Comparison of ENCODE assay signal across 10 cellular contexts in the genomic region with DNA sequence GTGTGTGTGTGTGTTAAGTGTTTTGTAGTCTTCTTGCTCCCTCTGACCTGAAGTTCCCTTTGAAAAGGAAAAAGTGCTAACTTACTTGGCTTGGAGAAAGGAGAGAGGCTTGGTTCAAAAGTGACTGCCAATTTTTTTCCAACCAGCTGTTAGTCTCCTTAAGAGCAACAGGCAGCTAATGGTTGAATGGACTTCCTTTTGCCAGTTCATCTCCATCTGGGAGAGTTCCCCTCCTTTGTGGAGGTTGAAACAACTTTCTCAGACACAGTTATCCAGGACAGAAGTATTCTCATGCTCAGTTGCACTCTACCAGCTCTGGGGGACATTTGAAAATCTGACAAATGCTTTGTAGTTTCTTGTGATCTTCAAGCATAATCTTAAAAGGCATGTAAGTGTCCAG. TPM values are rescaled to one million over a fixed set of nuclear protein-coding genes. Genes with fewer than 3 reads are reported as not detected.
DNase-seq lines count a peak whose midpoint lies in the region; ATAC-seq and TF ChIP-seq lines count a peak whose summit lies in the region.
"Had no signal": no experiment of that assay in that cellular context is flagged by ENCODE, and none has a peak within 500 bp of the region (broad histone marks: within the 10 kb centered on the region; RNA-seq: fewer than 3 reads in every experiment).

No MANE protein-coding gene starts in this region.

- H3K9me3 ChIP-seq in CD8-positive, alpha-beta memory T cell (ENCODE audit: low read length), result no peaks in the 10 kb centered on the region
- no peaks in the 10 kb centered on the region for H3K9me3 ChIP-seq in HEK293 (ENCODE audit: control insufficient read depth, insufficient read depth, low read depth, low read length)

- intact Hi-C loops in lower leg skin (cut with DNase I; ENCODE audit: low total_unique reads), result no loop called here

- TF ChIP-seq CTCF in HEK293 (tag by site-specific recombination; IDR thresholded peaks at IDR 0.05) (no peak), choroid plexus epithelial cell (conservative IDR thresholded peaks at IDR 0.05; ENCODE audit: low read depth, low read length) (no peak), lower leg skin (IDR thresholded peaks at IDR 0.05) (no peak)

- TF ChIP-seq POLR2A in lower leg skin (IDR thresholded peaks at IDR 0.05), result no peak

- H3K27ac Mint-ChIP-seq in CD8-positive, alpha-beta memory T cell, result peak overlapping the region; percentile 84 to 99 (median 93)
- peak overlapping the region; percentile 84 to 89 for H3K27ac Mint-ChIP-seq in natural killer cell treated with Interleukin-12 subunit alpha and Interleukin-12 subunit beta and Interleukin-15 and Interleukin-18, amount 100 ng/mL, for 72 hours

- H3K27ac ChIP-seq in CD8-positive, alpha-beta memory T cell (ENCODE audit: low read depth, low read length), result no peak overlapping the region
- no peak overlapping the region for H3K27ac ChIP-seq in HEK293 (ENCODE audit: extremely low read depth, low read depth, low read length)

- H3K4me1 Mint-ChIP-seq in CD8-positive, alpha-beta memory T cell, result peaks cover 46 to 65% (median 60%) of the 10 kb centered on the region in 3 donors
- H3K4me1 Mint-ChIP-seq in natural killer cell treated with Interleukin-12 subunit alpha and Interleukin-12 subunit beta and Interleukin-15 and Interleukin-18, amount 100 ng/mL, for 72 hours (ENCODE audit: low read depth in 2 of 2), result peaks cover 70 to 96% of the 10 kb centered on the region in 2 donors

- H3K9me3 Mint-ChIP-seq in CD8-positive, alpha-beta memory T cell, result peaks cover 0 to 5% (median 0%) of the 10 kb centered on the region in 5 donors
- peaks cover 6% of the 10 kb centered on the region for H3K9me3 Mint-ChIP-seq in natural killer cell treated with Interleukin-12 subunit alpha and Interleukin-12 subunit beta and Interleukin-15 and Interleukin-18, amount 100 ng/mL, for 72 hours

- no peak for ATAC-seq in natural killer cell treated with Interleukin-12 subunit alpha and Interleukin-12 subunit beta and Interleukin-15 and Interleukin-18, amount 100 ng/mL, for 72 hours

- no peak for DNase-seq in CD8-positive, alpha-beta memory T cell
- DNase-seq in choroid plexus epithelial cell (ENCODE audit: low read depth), result peak; percentile 29
- no peak for DNase-seq in natural killer cell treated with Interleukin-12 subunit alpha and Interleukin-12 subunit beta and Interleukin-15 and Interleukin-18, amount 100 ng/mL, for 72 hours (ENCODE audit: low spot score)
- DNase-seq in stimulated activated CD4-positive, alpha-beta T cell treated with anti-CD3 and anti-CD28 coated beads, Interleukin-2, amount 100 ng/mL, for 24 hours, result no peak
- DNase-seq in NCI-H1417 treated with DMSO at 0.1 percent for 48 hours (lab: John Stamatoyannopoulos, UW), result no peak
- DNase-seq in DMS153 treated with DMSO at 0.1 percent for 48 hours (lab: John Stamatoyannopoulos, UW; ENCODE audit: unreplicated experiment), result no peak
- no peak for DNase-seq in lower leg skin (ENCODE audit: low spot score in 2 of 2)
- DNase-seq: stimulated activated naive CD4-positive, alpha-beta T cell treated with Interleukin-2 at 50 U/mL for 16 hours had no signal

- CTCF ChIA-PET in CD8-positive, alpha-beta memory T cell (lab: Charles Lee), result interaction anchor here (1.1 kb wide), 1 partner anchor 60 kb away, joined by 5 read pairs; no protein-coding TSS in a partner anchor
- CTCF ChIA-PET in HEK293 (lab: Yijun Ruan, JAX), result no interaction called here

- POLR2A ChIA-PET in CD8-positive, alpha-beta memory T cell (lab: Charles Lee), result no interaction called here
- POLR2A ChIA-PET in HEK293 (lab: Yijun Ruan, JAX), result no interaction called here

- peaks cover 34 to 84% (median 42%) of the 10 kb centered on the region in 3 donors for H3K36me3 Mint-ChIP-seq in CD8-positive, alpha-beta memory T cell
- H3K36me3 Mint-ChIP-seq in natural killer cell treated with Interleukin-12 subunit alpha and Interleukin-12 subunit beta and Interleukin-15 and Interleukin-18, amount 100 ng/mL, for 72 hours, result peaks cover 16% of the 10 kb centered on the region

- peak overlapping the region; percentile 72 for H3K4me3 ChIP-seq in CD8-positive, alpha-beta memory T cell (ENCODE audit: low read length)
- no peak overlapping the region for H3K4me3 ChIP-seq in HEK293 (ENCODE audit: low read depth, low read length)
- H3K4me3 ChIP-seq in choroid plexus epithelial cell (ENCODE audit: low read depth, low read length), result no peak overlapping the region
- no peak overlapping the region for H3K4me3 ChIP-seq in lower leg skin (ENCODE audit: low read depth, poor library complexity, severe bottlenecking)
- H3K4me3 ChIP-seq: smooth muscle cell had no signal

- H3K4me1 ChIP-seq in CD8-positive, alpha-beta memory T cell (ENCODE audit: insufficient read depth, low read length), result peaks cover 44% of the 10 kb centered on the region
- peaks cover 3% of the 10 kb centered on the region for H3K4me1 ChIP-seq in HEK293 (ENCODE audit: control insufficient read depth, insufficient read depth, low read length)

- peak overlapping the region; percentile 85 to 99 (median 99) for H3K4me3 Mint-ChIP-seq in CD8-positive, alpha-beta memory T cell
- peak overlapping the region; percentile 83 for H3K4me3 Mint-ChIP-seq in natural killer cell treated with Interleukin-12 subunit alpha and Interleukin-12 subunit beta and Interleukin-15 and Interleukin-18, amount 100 ng/mL, for 72 hours

- no peaks in the 10 kb centered on the region for H3K27me3 ChIP-seq in CD8-positive, alpha-beta memory T cell (ENCODE audit: insufficient read depth, low read length, poor library complexity, severe bottlenecking)

- H3K36me3 ChIP-seq in CD8-positive, alpha-beta memory T cell (ENCODE audit: insufficient read depth, low read length), result peaks cover 22% of the 10 kb centered on the region
- no peaks in the 10 kb centered on the region for H3K36me3 ChIP-seq in HEK293 (ENCODE audit: control insufficient read depth in 2 of 2, insufficient read depth in 1 of 2, low read length in 2 of 2)

- no peaks in the 10 kb centered on the region for H3K27me3 Mint-ChIP-seq in CD8-positive, alpha-beta memory T cell
- no peaks in the 10 kb centered on the region for H3K27me3 Mint-ChIP-seq in natural killer cell treated with Interleukin-12 subunit alpha and Interleukin-12 subunit beta and Interleukin-15 and Interleukin-18, amount 100 ng/mL, for 72 hours

TF ChIP-seq in HEK293, 187 proteins besides CTCF, POLR2A, EP300 and RAD21:
- TF ChIP-seq SCRT2 (tag by site-specific recombination; IDR thresholded peaks at IDR 0.05), result peak; percentile 60
- TF ChIP-seq GLI4 (tag by site-specific recombination; IDR thresholded peaks at IDR 0.05), result no peak
- TF ChIP-seq FEZF1 (tag by site-specific recombination; IDR thresholded peaks at IDR 0.05), result no peak
- no peak for TF ChIP-seq ZNF776 (tag by site-specific recombination; IDR thresholded peaks at IDR 0.05; ENCODE audit: borderline replicate concordance)

RNA-seq across cellular contexts. Expression of a gene that starts 4.5 kb away (rescaled TPM):
- total RNA-seq in CD8-positive, alpha-beta memory T cell, result 10 to 100 TPM; 54.4 to 58.2 TPM
- polyA plus RNA-seq in CD8-positive, alpha-beta memory T cell, result 427 TPM
- 10 to 100 TPM; 58.7 to 88.4 TPM for total RNA-seq in natural killer cell treated with Interleukin-12 subunit alpha and Interleukin-12 subunit beta and Interleukin-15 and Interleukin-18, amount 100 ng/mL, for 72 hours
- total RNA-seq in lower leg skin, result 10 to 100 TPM in 2 of 4 donors, 1 to 10 TPM in 2; 5.2 to 21.3 (median 8.6) TPM
